In the genomic region with DNA sequence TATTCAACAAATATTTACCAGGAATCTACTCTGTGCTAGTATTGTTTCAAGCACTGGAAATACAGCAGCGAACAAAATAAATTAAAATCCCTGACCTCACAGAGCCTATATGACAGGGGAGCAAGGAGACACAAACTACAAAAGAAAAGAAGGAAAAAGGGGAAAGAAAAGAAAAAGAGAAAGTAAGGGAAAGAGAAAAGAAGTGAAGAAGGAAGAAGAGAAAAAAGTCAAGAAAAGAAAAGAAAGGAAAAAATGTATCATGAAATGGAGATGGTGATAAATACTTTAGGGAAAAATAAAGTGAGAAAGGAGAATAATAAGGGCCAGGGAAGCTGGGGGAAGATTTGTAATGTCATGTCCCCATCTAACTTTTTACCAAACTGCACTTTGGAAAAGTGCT, we compare ENCODE assay signal across 28 cellular contexts. TPM values are rescaled to one million over a fixed set of nuclear protein-coding genes. Genes with fewer than 3 reads are reported as not detected.
DNase-seq lines count a peak whose midpoint lies in the region; ATAC-seq, FAIRE-seq and TF ChIP-seq lines count a peak whose summit lies in the region.
"Had no signal": no experiment of that assay in that cellular context is flagged by ENCODE, and none has a peak within 500 bp of the region (broad histone marks: within the 10 kb centered on the region; RNA-seq: fewer than 3 reads in every experiment).

No MANE protein-coding gene starts in this region.

- peaks cover 40 to 44% of the 10 kb centered on the region in 2 experiments; a peak in 2 of 3 replicates for H3K36me3 ChIP-seq in HEK293 (ENCODE audit: control insufficient read depth in 2 of 2, insufficient read depth in 1 of 2, low read length in 2 of 2)
- H3K36me3 ChIP-seq in K562 (ENCODE audit: control insufficient read depth, insufficient read depth, low read length) = peaks cover 40% of the 10 kb centered on the region
- H3K36me3 ChIP-seq in left lung = peaks cover 0 to 20% of the 10 kb centered on the region in 2 donors

- H3K4me1 Mint-ChIP-seq in mesothelial cell of epicardium = peaks cover 13% of the 10 kb centered on the region
- H3K4me1 Mint-ChIP-seq: CD14-positive monocyte had no signal

- H4K20me1 ChIP-seq in K562 (replicated peaks; ENCODE audit: control insufficient read depth, insufficient read depth, low read length) = no peaks in the 10 kb centered on the region

- POLR2A ChIA-PET in HEK293 (lab: Yijun Ruan, JAX) = no interaction called here
- POLR2A ChIA-PET in K562 (lab: Yijun Ruan, JAX) = interaction anchor here (0.9 to 1.2 kb wide), 2 partner anchors 11 to 15 kb away, joined by 3 read pairs; partner anchors contain the start of gene C10orf88
- POLR2A ChIA-PET in HEK293T (lab: Yijun Ruan, JAX) = no interaction called here

- TF ChIP-seq POLR2A in K562 (conservative IDR thresholded peaks at IDR 0.05) = no peak

- H3K27me3 ChIP-seq in K562 (ENCODE audit: control insufficient read depth in 2 of 2, insufficient read depth in 2 of 2, low read length in 2 of 2) = no peaks in the 10 kb centered on the region
- H3K27me3 ChIP-seq in left lung = no peaks in the 10 kb centered on the region
- H3K27me3 ChIP-seq: BE2C had no signal

- H3K36me3 Mint-ChIP-seq in mesothelial cell of epicardium = peaks cover 25% of the 10 kb centered on the region

- H3K4me3 Mint-ChIP-seq in mesothelial cell of epicardium = no peak overlapping the region
- H3K4me3 Mint-ChIP-seq: CD14-positive monocyte had no signal

- intact Hi-C loops in K562 (cut with micrococcal nuclease) (no loop called here), left lung (cut with DNase I) (no loop called here)

- BruUV-seq in K562 (replicated peaks; lab: Mats Ljungman, UMichigan) = no TSS peak

- WGBS in K562 (ENCODE audit: insufficient coverage, low coverage, missing lambda C conversion rate) = no CpG with 5 or more reads among the region's 1 CpG

- H3K27me3 Mint-ChIP-seq in mesothelial cell of epicardium (ENCODE audit: low read depth) = no peaks in the 10 kb centered on the region

- H3K27ac ChIP-seq in HEK293 (ENCODE audit: extremely low read depth, low read depth, low read length) (no peak overlapping the region), K562 (ENCODE audit: extremely low read depth, low read depth, low read length) (no peak overlapping the region), left lung (no peak overlapping the region)
- H3K27ac ChIP-seq: GM23248, SK-N-MC had no signal

- no peaks in the 10 kb centered on the region for H3K9me3 ChIP-seq in HEK293 (ENCODE audit: control insufficient read depth, insufficient read depth, low read depth, low read length)
- no peaks in the 10 kb centered on the region for H3K9me3 ChIP-seq in K562 (replicated peaks; ENCODE audit: control insufficient read depth, insufficient read depth, low read depth, low read length)
- no peaks in the 10 kb centered on the region for H3K9me3 ChIP-seq in left lung
- H3K9me3 ChIP-seq: BE2C had no signal

- in situ Hi-C loops in K562 (cut with MboI) = no loop called here

- no peak overlapping the region for H2AFZ ChIP-seq in K562 (ENCODE audit: low read depth, low read length)
- H2AFZ ChIP-seq: GM23248 had no signal

- H3K4me2 ChIP-seq in K562 (ENCODE audit: insufficient read depth, low read length) = no peak overlapping the region

- TF ChIP-seq RAD21 in K562 (CRISPR knock-in tag; conservative IDR thresholded peaks at IDR 0.05 in 1 of 2, IDR thresholded peaks at IDR 0.05 in 1 of 2) = no peak

- CTCF ChIA-PET in HEK293 (lab: Yijun Ruan, JAX) = no interaction called here
- CTCF ChIA-PET in K562 (lab: Yijun Ruan, JAX; ENCODE audit: low intra/inter-chr PET ratio) = no interaction called here
- CTCF ChIA-PET in HEK293T (lab: Yijun Ruan, JAX) = no interaction called here

- ATAC-seq in K562 (no peak), HG03442 (IDR thresholded peaks at IDR 0.05; ENCODE audit: unreplicated experiment) (no peak), left lung (no peak), HG03108 (IDR thresholded peaks at IDR 0.05; ENCODE audit: unreplicated experiment) (no peak)
- ATAC-seq: HepG2 had no signal

- H3K79me2 ChIP-seq in K562 (ENCODE audit: control insufficient read depth, insufficient read depth, low read length) = no peaks in the 10 kb centered on the region

- no peaks in the 10 kb centered on the region for H3K9me1 ChIP-seq in K562 (ENCODE audit: control insufficient read depth, insufficient read depth, low read length)

- peaks cover 6% of the 10 kb centered on the region for H3K9me3 Mint-ChIP-seq in mesothelial cell of epicardium
- H3K9me3 Mint-ChIP-seq: CD14-positive monocyte had no signal

- no peak for TF ChIP-seq EP300 in K562 (IDR thresholded peaks at IDR 0.05; ENCODE audit: low read length)

- H3K4me1 ChIP-seq in HEK293 (ENCODE audit: control insufficient read depth, insufficient read depth, low read length) (no peaks in the 10 kb centered on the region), K562 (replicated peaks in 1 of 2; ENCODE audit: control insufficient read depth in 2 of 2, insufficient read depth in 2 of 2, low read length in 2 of 2) (peaks cover 0 to 5% of the 10 kb centered on the region in 2 experiments; a peak in 2 of 5 replicates), left lung (no peaks in the 10 kb centered on the region)
- H3K4me1 ChIP-seq: BE2C had no signal

- no peak for FAIRE-seq in K562 (lab: Jason Lieb, UNC)
- FAIRE-seq: D721Med, HepG2 had no signal

- H3K9ac ChIP-seq in K562 (ENCODE audit: insufficient read depth in 1 of 2, low read depth in 2 of 2, low read length in 2 of 2) = no peak overlapping the region
- H3K9ac ChIP-seq: GM23248 had no signal

- DNase-seq in K562 (ENCODE audit: extremely low read depth in 1 of 4, low spot score in 3 of 4) = no peak
- DNase-seq in mesothelial cell of epicardium (ENCODE audit: low spot score in 2 of 2, unreplicated experiment in 2 of 2) = no peak
- DNase-seq in HEK293T (ENCODE audit: extremely low spot score) = no peak
- DNase-seq in left lung = no peak
- DNase-seq: BE2C, DMS53, H7, KBM-7, NCI-H1105 treated with DMSO at 0.1 percent for 48 hours, NCI-H146, NCI-H2029, NCI-H446, NCI-H774, SIG-M5 had no signal

- peak overlapping the region; percentile 62 for H3K27ac Mint-ChIP-seq in mesothelial cell of epicardium
- H3K27ac Mint-ChIP-seq: CD14-positive monocyte had no signal

- H3K4me3 ChIP-seq in HEK293 (ENCODE audit: low read depth, low read length) (no peak overlapping the region), K562 (no peak overlapping the region), left lung (no peak overlapping the region)
- H3K4me3 ChIP-seq: GM23248, SK-N-MC had no signal

- no peak for TF ChIP-seq CTCF in HEK293 (tag by site-specific recombination; IDR thresholded peaks at IDR 0.05)
- no peak for TF ChIP-seq CTCF in K562 (IDR thresholded peaks at IDR 0.05 in 2 of 3, conservative IDR thresholded peaks at IDR 0.05 in 1 of 3; ENCODE audit: insufficient read depth in 2 of 3, low read depth in 1 of 3, low read length in 3 of 3)
- no peak for TF ChIP-seq CTCF in mesothelial cell of epicardium (IDR thresholded peaks at IDR 0.05; ENCODE audit: unreplicated experiment)
- TF ChIP-seq CTCF in left lung (IDR thresholded peaks at IDR 0.05) = no peak

RNA-seq across cellular contexts. Expression of gene C10orf88, which starts 14.9 kb away (rescaled TPM):
- 4.6 and 15.2 TPM in 2 replicates for total RNA-seq in K562 (2011; cell fraction: chromatin; rRNA removed; ENCODE audit: low replicate concordance)
- total RNA-seq in K562 (2011; cell fraction: nucleolus; rRNA removed) = 1.3 and 1.7 TPM in 2 replicates
- total RNA-seq in K562 (2011; cell fraction: nucleoplasm; rRNA removed) = 2.5 and 4.4 TPM in 2 replicates
- total RNA-seq in K562 (2014; rRNA removed) = 5.5 and 7.5 TPM in 2 replicates
- total RNA-seq in K562 (2014; rRNA removed; fragmentation: Illumina TruSeq; extraction: Trizol) = 9.2 and 10.8 TPM in 2 replicates
- total RNA-seq in K562 (2015; rRNA removed; fragmentation: Illumina TruSeq; extraction: Trizol) = 6.2 and 7.5 TPM in 2 replicates
- 6.5 and 7.8 TPM in 2 replicates for total RNA-seq in K562 (2021)
- polyA plus RNA-seq in K562 (2011; rRNA removed) = 4.8 and 7.5 TPM in 2 replicates
- polyA plus RNA-seq in K562 (2011; cell fraction: cytosol; rRNA removed) = 1.1 and 1.8 TPM in 2 replicates
- 3.9 and 5.2 TPM in 2 replicates for polyA plus RNA-seq in K562 (2011; cell fraction: nucleus; rRNA removed)
- 4.6 and 7.1 TPM in 2 replicates for polyA plus RNA-seq in K562 (2012)
- polyA plus RNA-seq in K562 (2014; fragmentation: Illumina TruSeq; extraction: Trizol) = 9.6 and 10.1 TPM in 2 replicates
- polyA plus RNA-seq in K562 (2014; fragmentation: Nextera tagmentation; extraction: Ambion mirVana) = 1 to 10 TPM; 2.5 to 3.0 TPM
- 5.4 and 6.7 TPM in 2 replicates for polyA plus RNA-seq in K562 (2014; rRNA removed)
- polyA minus RNA-seq in K562 (2011; rRNA and poly(A)+ RNA removed) = 11.9 and 13.3 TPM in 2 replicates
- polyA minus RNA-seq in K562 (2011; cell fraction: cytosol; rRNA and poly(A)+ RNA removed) = 2.1 and 2.9 TPM in 2 replicates
- 1.9 and 7.8 TPM in 2 replicates for polyA minus RNA-seq in K562 (2011; cell fraction: nucleus; rRNA and poly(A)+ RNA removed)
- 12.6 to 15.7 TPM (median 13.5 TPM) in 3 replicates for total RNA-seq in mesothelial cell of epicardium
- total RNA-seq in left lung = 10 to 100 TPM in 1 of 2 donors, 1 to 10 TPM in 1; 5.9 to 10.0 TPM

RNA-seq across cellular contexts. Expression of gene FAM24A, which starts 28.7 kb away (rescaled TPM):
- not detected in 2 replicates for total RNA-seq in K562 (2011; cell fraction: chromatin; rRNA removed; ENCODE audit: low replicate concordance)
- not detected in 2 replicates for total RNA-seq in K562 (2011; cell fraction: nucleolus; rRNA removed)
- not detected in 2 replicates for total RNA-seq in K562 (2011; cell fraction: nucleoplasm; rRNA removed)
- not detected in 2 replicates for total RNA-seq in K562 (2014; rRNA removed)
- not detected in 2 replicates for total RNA-seq in K562 (2014; rRNA removed; fragmentation: Illumina TruSeq; extraction: Trizol)
- not detected in 2 replicates for total RNA-seq in K562 (2015; rRNA removed; fragmentation: Illumina TruSeq; extraction: Trizol)
- total RNA-seq in K562 (2021) = not detected in 2 replicates
- polyA plus RNA-seq in K562 (2011; rRNA removed) = not detected in 2 replicates
- polyA plus RNA-seq in K562 (2011; cell fraction: cytosol; rRNA removed) = not detected in 2 replicates
- polyA plus RNA-seq in K562 (2011; cell fraction: nucleus; rRNA removed) = not detected in 2 replicates
- polyA plus RNA-seq in K562 (2012) = not detected in 2 replicates
- polyA plus RNA-seq in K562 (2014; fragmentation: Illumina TruSeq; extraction: Trizol) = not detected in 2 replicates
- polyA plus RNA-seq in K562 (2014; fragmentation: Nextera tagmentation; extraction: Ambion mirVana) = not detected
- not detected in 2 replicates for polyA plus RNA-seq in K562 (2014; rRNA removed)
- polyA minus RNA-seq in K562 (2011; rRNA and poly(A)+ RNA removed) = not detected in 2 replicates
- not detected in 2 replicates for polyA minus RNA-seq in K562 (2011; cell fraction: cytosol; rRNA and poly(A)+ RNA removed)
- not detected in 2 replicates for polyA minus RNA-seq in K562 (2011; cell fraction: nucleus; rRNA and poly(A)+ RNA removed)
- not detected in 3 replicates for total RNA-seq in mesothelial cell of epicardium
- not detected for total RNA-seq in left lung
- total RNA-seq: A673, Daoy, G401, GM23248, H7, HepG2, HT1080, LHCN-M2, MCF 10A had no signal
- polyA plus RNA-seq: CD14-positive monocyte, GM23248, HepG2 had no signal

RNA-seq across cellular contexts. Expression of gene PSTK, which starts 41.1 kb away (rescaled TPM):
- 7.6 and 11.3 TPM in 2 replicates for total RNA-seq in K562 (2011; cell fraction: chromatin; rRNA removed; ENCODE audit: low replicate concordance)
- total RNA-seq in K562 (2011; cell fraction: nucleolus; rRNA removed) = 4.2 and 6.6 TPM in 2 replicates
- 9.5 and 17.5 TPM in 2 replicates for total RNA-seq in K562 (2011; cell fraction: nucleoplasm; rRNA removed)
- total RNA-seq in K562 (2014; rRNA removed) (10.5 and 13.2 TPM in 2 replicates), K562 (2014; rRNA removed; fragmentation: Illumina TruSeq; extraction: Trizol) (16.3 and 18.9 TPM in 2 replicates), K562 (2015; rRNA removed; fragmentation: Illumina TruSeq; extraction: Trizol) (12.7 and 13.8 TPM in 2 replicates), K562 (2021) (14.3 and 17.0 TPM in 2 replicates), mesothelial cell of epicardium (7.7 to 9.1 TPM (median 8.2 TPM) in 3 replicates), left lung (1 to 10 TPM; 3.8 to 4.4 TPM)
- polyA plus RNA-seq in K562 (2011; rRNA removed) (18.9 and 21.5 TPM in 2 replicates), K562 (2014; fragmentation: Illumina TruSeq; extraction: Trizol) (16.3 and 16.4 TPM in 2 replicates), K562 (2014; fragmentation: Nextera tagmentation; extraction: Ambion mirVana) (10 to 100 TPM; 46.5 to 49.7 TPM), K562 (2014; rRNA removed) (19.3 and 23.3 TPM in 2 replicates)
- polyA plus RNA-seq in K562 (2011; cell fraction: cytosol; rRNA removed) = 7.3 and 11.0 TPM in 2 replicates
- polyA plus RNA-seq in K562 (2011; cell fraction: nucleus; rRNA removed) = 8.7 and 9.7 TPM in 2 replicates
- 11.5 and 14.8 TPM in 2 replicates for polyA plus RNA-seq in K562 (2012)
- polyA minus RNA-seq in K562 (2011; rRNA and poly(A)+ RNA removed) = 12.3 and 12.8 TPM in 2 replicates
- 4.7 and 4.9 TPM in 2 replicates for polyA minus RNA-seq in K562 (2011; cell fraction: cytosol; rRNA and poly(A)+ RNA removed)
- 5.4 and 7.1 TPM in 2 replicates for polyA minus RNA-seq in K562 (2011; cell fraction: nucleus; rRNA and poly(A)+ RNA removed)

RNA-seq across cellular contexts. Expression of gene FAM24B, which starts 59.8 kb away (rescaled TPM):
- total RNA-seq in K562 (2011; cell fraction: chromatin; rRNA removed; ENCODE audit: low replicate concordance) = 7.0 and 17.2 TPM in 2 replicates
- 4.0 and 4.6 TPM in 2 replicates for total RNA-seq in K562 (2011; cell fraction: nucleolus; rRNA removed)
- total RNA-seq in K562 (2011; cell fraction: nucleoplasm; rRNA removed) = 8.1 and 16.4 TPM in 2 replicates
- total RNA-seq in K562 (2014; rRNA removed) (6.4 and 9.4 TPM in 2 replicates), K562 (2014; rRNA removed; fragmentation: Illumina TruSeq; extraction: Trizol) (7.6 and 8.5 TPM in 2 replicates), K562 (2015; rRNA removed; fragmentation: Illumina TruSeq; extraction: Trizol) (5.9 and 7.1 TPM in 2 replicates), K562 (2021) (5.9 and 8.7 TPM in 2 replicates), mesothelial cell of epicardium (not detected in 3 replicates), left lung (1 to 10 TPM; 3.0 to 4.0 TPM)
- polyA plus RNA-seq in K562 (2011; rRNA removed) (6.0 and 8.4 TPM in 2 replicates), K562 (2014; fragmentation: Illumina TruSeq; extraction: Trizol) (7.9 and 9.2 TPM in 2 replicates), K562 (2014; fragmentation: Nextera tagmentation; extraction: Ambion mirVana) (10 to 100 TPM; 14.5 to 19.6 TPM), K562 (2014; rRNA removed) (14.5 TPM in 2 replicates)
- polyA plus RNA-seq in K562 (2011; cell fraction: cytosol; rRNA removed) = 3.1 and 7.9 TPM in 2 replicates
- 18.7 and 18.9 TPM in 2 replicates for polyA plus RNA-seq in K562 (2011; cell fraction: nucleus; rRNA removed)
- 8.5 and 11.3 TPM in 2 replicates for polyA plus RNA-seq in K562 (2012)
- 3.6 and 5.2 TPM in 2 replicates for polyA minus RNA-seq in K562 (2011; rRNA and poly(A)+ RNA removed)
- polyA minus RNA-seq in K562 (2011; cell fraction: cytosol; rRNA and poly(A)+ RNA removed) = 1.9 and 3.2 TPM in 2 replicates
- polyA minus RNA-seq in K562 (2011; cell fraction: nucleus; rRNA and poly(A)+ RNA removed) = 8.1 and 9.0 TPM in 2 replicates
